ENCODE assay signal across 19 cellular contexts in the genomic region with DNA sequence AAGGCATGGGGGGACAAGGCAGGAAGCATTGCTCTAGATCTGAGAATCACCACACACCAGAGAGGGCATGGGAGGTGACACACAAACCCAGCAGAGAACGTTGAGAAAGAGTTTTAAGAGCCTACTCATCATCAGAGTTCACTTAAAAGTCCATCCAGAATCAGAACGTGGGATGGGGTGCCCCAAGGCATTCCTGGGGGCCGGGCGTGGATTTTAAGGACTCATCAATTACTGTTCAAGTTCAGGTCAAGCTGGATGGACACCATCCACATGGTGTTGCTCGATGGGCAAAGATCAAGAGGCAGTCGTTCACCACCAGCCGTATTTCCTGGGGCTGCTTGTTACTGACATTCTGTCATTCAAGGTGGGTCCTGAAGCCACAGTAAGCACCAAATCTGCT. TPM values are rescaled to one million over a fixed set of nuclear protein-coding genes. Genes with fewer than 3 reads are reported as not detected.
A peak's percentile ranks its signal among the peaks of the same experiment; 100 is the strongest.
DNase-seq lines count a peak whose midpoint lies in the region; ATAC-seq and TF ChIP-seq lines count a peak whose summit lies in the region.
"Had no signal": no experiment of that assay in that cellular context is flagged by ENCODE, and none has a peak within 500 bp of the region (broad histone marks: within the 10 kb centered on the region; RNA-seq: fewer than 3 reads in every experiment).

No MANE protein-coding gene starts in this region.

- H3K4me3 ChIP-seq in HUES64 (ENCODE audit: low read length) (no peak overlapping the region), iPS-20b (ENCODE audit: low read length) (no peak overlapping the region), smooth muscle cell (no peak overlapping the region), psoas muscle (no peak overlapping the region), BE2C (ENCODE audit: low read depth, low read length) (no peak overlapping the region)

- H3K27ac ChIP-seq in HUES64 (ENCODE audit: low read depth, low read length) (peak overlapping the region; percentile 12; the same call in 1 of the 2 replicates), iPS-20b (ENCODE audit: low read length) (peak overlapping the region; percentile 23), smooth muscle cell (ENCODE audit: low read depth) (peak overlapping the region; percentile 88), psoas muscle (no peak overlapping the region)
- H3K27ac ChIP-seq: C4-2B, HL-60, KMS-11 had no signal

- H3K9ac ChIP-seq in HUES64 (ENCODE audit: low read depth, low read length), result no peak overlapping the region
- no peak overlapping the region for H3K9ac ChIP-seq in iPS-20b (ENCODE audit: low read depth, low read length)
- no peak overlapping the region for H3K9ac ChIP-seq in smooth muscle cell (ENCODE audit: low read depth)
- H3K9ac ChIP-seq: KMS-11, SK-N-SH had no signal

- H3K27me3 ChIP-seq in HUES64 (ENCODE audit: insufficient read depth, low read length), result no peaks in the 10 kb centered on the region
- no peaks in the 10 kb centered on the region for H3K27me3 ChIP-seq in iPS-20b (ENCODE audit: insufficient read depth, low read length)
- H3K27me3 ChIP-seq in smooth muscle cell (ENCODE audit: low read depth), result no peaks in the 10 kb centered on the region
- peaks cover 0 to 2% (median 0%) of the 10 kb centered on the region in 3 donors for H3K27me3 ChIP-seq in psoas muscle (ENCODE audit: insufficient read depth in 3 of 3, low read length in 2 of 3)
- no peaks in the 10 kb centered on the region for H3K27me3 ChIP-seq in BE2C

- peak; percentile 33 for DNase-seq in EH (ENCODE audit: low read depth)
- DNase-seq in smooth muscle cell (lab: John Stamatoyannopoulos, UW; ENCODE audit: unreplicated experiment), result no peak
- DNase-seq in psoas muscle, result no peak
- DNase-seq in GM10248 (ENCODE audit: extremely low spot score), result no peak
- no peak for DNase-seq in BE2C
- DNase-seq in NCI-H1048 (lab: John Stamatoyannopoulos, UW), result no peak
- DNase-seq: COR-L47, DMS153, NCI-H1105, NCI-H187 treated with DMSO at 0.1 percent for 48 hours, NCI-H2171, NCI-H510A, NCI-H82, SK-N-SH had no signal

- no peak for ATAC-seq in psoas muscle

- H3K9me3 ChIP-seq in HUES64 (ENCODE audit: insufficient read depth, low read depth, low read length), result no peaks in the 10 kb centered on the region
- no peaks in the 10 kb centered on the region for H3K9me3 ChIP-seq in iPS-20b (ENCODE audit: insufficient read depth, low read depth, low read length)
- no peaks in the 10 kb centered on the region for H3K9me3 ChIP-seq in smooth muscle cell (replicated peaks; ENCODE audit: low read depth)
- H3K9me3 ChIP-seq in psoas muscle, result no peaks in the 10 kb centered on the region
- no peaks in the 10 kb centered on the region for H3K9me3 ChIP-seq in BE2C
- H3K9me3 ChIP-seq: SK-N-SH had no signal

- TF ChIP-seq CTCF in smooth muscle cell (IDR thresholded peaks at IDR 0.05; ENCODE audit: borderline replicate concordance, insufficient read depth, poor library complexity, severe bottlenecking) (no peak), psoas muscle (IDR thresholded peaks at IDR 0.05) (no peak), GM10248 (IDR thresholded peaks at IDR 0.05; ENCODE audit: control extremely low read depth, extremely low read depth, low read depth, missing control alignments) (no peak), BE2C (IDR thresholded peaks at IDR 0.05; ENCODE audit: low read depth, low read length) (no peak)

- POLR2A ChIA-PET in GM10248 (lab: Yijun Ruan, JAX), result no interaction called here

- intact Hi-C loops in psoas muscle (cut with DNase I), result no loop called here

- 0 out of 2 replicates have a peak, but pooled peaks cover 5% of the 10 kb centered on the region for H3K36me3 ChIP-seq in HUES64 (ENCODE audit: insufficient read depth, low read length)
- peaks cover 32% of the 10 kb centered on the region; the same call in 1 of the 2 replicates for H3K36me3 ChIP-seq in iPS-20b (ENCODE audit: insufficient read depth, low read depth, low read length)
- H3K36me3 ChIP-seq in smooth muscle cell (ENCODE audit: low read depth), result no peaks in the 10 kb centered on the region
- H3K36me3 ChIP-seq in psoas muscle (ENCODE audit: insufficient read depth in 1 of 2, low read depth in 1 of 2), result no peaks in the 10 kb centered on the region
- no peaks in the 10 kb centered on the region for H3K36me3 ChIP-seq in BE2C

- WGBS in HUES64, result 94% methylated on average over 7 of the region's 7 CpGs
- WGBS in smooth muscle cell (ENCODE audit: low lambda C conversion rate), result 82% methylated on average over 7 of the region's 7 CpGs
- WGBS in psoas muscle, 3 donors, result 84 to 87% (median 86%) methylated on average over 7 of the region's 7 CpGs

- peaks cover 5% of the 10 kb centered on the region for H4K20me1 ChIP-seq in smooth muscle cell (ENCODE audit: low read depth)

- no peak overlapping the region for H2AFZ ChIP-seq in smooth muscle cell (ENCODE audit: low read depth)

- H3F3A ChIP-seq in smooth muscle cell (ENCODE audit: low read depth), result peaks cover 16% of the 10 kb centered on the region

- H3K79me2 ChIP-seq in smooth muscle cell (ENCODE audit: low read depth), result peaks cover 60% of the 10 kb centered on the region

- H3K4me1 ChIP-seq in HUES64 (ENCODE audit: insufficient read depth, low read length), result peaks cover 80% of the 10 kb centered on the region
- H3K4me1 ChIP-seq in iPS-20b (ENCODE audit: insufficient read depth, low read length), result peaks cover 68% of the 10 kb centered on the region
- peaks cover 19% of the 10 kb centered on the region for H3K4me1 ChIP-seq in smooth muscle cell (ENCODE audit: low read depth)
- H3K4me1 ChIP-seq in psoas muscle, result no peaks in the 10 kb centered on the region
- no peaks in the 10 kb centered on the region for H3K4me1 ChIP-seq in BE2C

- CTCF ChIA-PET in GM10248 (lab: Yijun Ruan, JAX), result interaction anchor here (0.9 to 1.2 kb wide), 3 partner anchors 11 to 32 kb away, joined by 3 to 6 read pairs (median 4); no protein-coding TSS in a partner anchor

- peak overlapping the region; percentile 3 for H3K4me2 ChIP-seq in smooth muscle cell
- H3K4me2 ChIP-seq: KMS-11, SK-N-SH had no signal

RNA-seq across cellular contexts. Expression of a gene that starts 34.9 kb away (rescaled TPM):
- 26.0 TPM for polyA plus RNA-seq in HUES64 (2013, experiment 1 of 2)
- 23.2 TPM for polyA plus RNA-seq in HUES64 (2013, experiment 2 of 2)
- 5.2 and 15.8 TPM in 2 replicates for total RNA-seq in smooth muscle cell
- polyA plus RNA-seq in smooth muscle cell, result 19.8 and 20.0 TPM in 2 replicates
- total RNA-seq in psoas muscle, result under 1 TPM; 0.24 to 0.66 (median 0.55) TPM
- polyA plus RNA-seq in psoas muscle, result under 1 TPM in 2 of 3 donors, not detected in 1; 0.01 to 0.05 TPM
- polyA plus RNA-seq in BE2C (2012; ENCODE audit: insufficient read depth, insufficient read length, low read depth), result 6.5 TPM
